Comparison of ENCODE assay signal across 8 cellular contexts in genomic region chr1:2585318-2586092, GRCh38. TPM values are rescaled to one million over a fixed set of nuclear protein-coding genes. Genes with fewer than 3 reads are reported as not detected.
DNase-seq lines count a peak whose midpoint lies in the region; ATAC-seq, FAIRE-seq and TF ChIP-seq lines count a peak whose summit lies in the region.

No MANE protein-coding gene starts in this region.

- peaks cover 11% of the 10 kb centered on the region for H3K4me1 ChIP-seq in cardiac muscle cell (ENCODE audit: low read depth)

- no peaks in the 10 kb centered on the region for H3K36me3 ChIP-seq in cardiac muscle cell

- H3K4me1 Mint-ChIP-seq in activated naive CD8-positive, alpha-beta T cell treated with anti-CD3 and anti-CD28 coated beads for 36 hours = peaks cover 49% of the 10 kb centered on the region

- peaks cover 14% of the 10 kb centered on the region for H3K36me3 Mint-ChIP-seq in activated naive CD8-positive, alpha-beta T cell treated with anti-CD3 and anti-CD28 coated beads for 36 hours

- H3K27ac Mint-ChIP-seq in activated naive CD8-positive, alpha-beta T cell treated with anti-CD3 and anti-CD28 coated beads for 36 hours = peak overlapping the region; percentile 84

- no peak for FAIRE-seq in urothelium cell line (lab: Jason Lieb, UNC)

- H3K9me3 Mint-ChIP-seq in activated naive CD8-positive, alpha-beta T cell treated with anti-CD3 and anti-CD28 coated beads for 36 hours = peaks cover 1% of the 10 kb centered on the region

- TF ChIP-seq CTCF in AG09309 (IDR thresholded peaks at IDR 0.05; ENCODE audit: control insufficient read depth, insufficient read depth, low read depth, low read length, missing control alignments) (no peak), cardiac muscle cell (IDR thresholded peaks at IDR 0.05; ENCODE audit: low read depth, low read length) (no peak)

- H3K27me3 Mint-ChIP-seq in activated naive CD8-positive, alpha-beta T cell treated with anti-CD3 and anti-CD28 coated beads for 36 hours = no peaks in the 10 kb centered on the region

- DNase-seq in AG09309 (ENCODE audit: low read depth) = no peak
- peak; percentile 73 for DNase-seq in SKM-1 (lab: John Stamatoyannopoulos, UW; ENCODE audit: unreplicated experiment)
- DNase-seq in activated naive CD8-positive, alpha-beta T cell treated with anti-CD3 and anti-CD28 coated beads for 36 hours = peak; percentile 75
- peak; percentile 54 to 63 for DNase-seq in cardiac muscle cell (ENCODE audit: low read depth in 1 of 2, low spot score in 1 of 2)
- DNase-seq in pons (ENCODE audit: low spot score) = peak; percentile 79
- peak; percentile 35 for DNase-seq in urothelium cell line (ENCODE audit: low spot score)

- peak overlapping the region; percentile 93 for H3K27ac ChIP-seq in cardiac muscle cell

- no peaks in the 10 kb centered on the region for H3K9me3 ChIP-seq in cardiac muscle cell (ENCODE audit: low read depth)

- peak overlapping the region; percentile 87 for H3K4me3 Mint-ChIP-seq in activated naive CD8-positive, alpha-beta T cell treated with anti-CD3 and anti-CD28 coated beads for 36 hours

- no peaks in the 10 kb centered on the region for H3K27me3 ChIP-seq in cardiac muscle cell

- H3K4me3 ChIP-seq in AG09309 (ENCODE audit: control insufficient read depth, low read depth, low read length) = peak overlapping the region; percentile 51
- H3K4me3 ChIP-seq in cardiac muscle cell = peak overlapping the region; percentile 58

- ATAC-seq in GM18868 (IDR thresholded peaks at IDR 0.05; ENCODE audit: unreplicated experiment) (peak; percentile 41), HG03571 (IDR thresholded peaks at IDR 0.05; ENCODE audit: unreplicated experiment) (peak; percentile 48)

RNA-seq across cellular contexts. Expression of gene PRXL2B, which starts 1.1 kb away (rescaled TPM):
- 10 to 100 TPM; 42.2 to 43.2 TPM for total RNA-seq in activated naive CD8-positive, alpha-beta T cell treated with anti-CD3 and anti-CD28 coated beads for 36 hours
- 53.0 and 55.8 TPM in 2 replicates for total RNA-seq in cardiac muscle cell
- polyA plus RNA-seq in cardiac muscle cell = 59.5 and 59.7 TPM in 2 replicates

RNA-seq across cellular contexts. Expression of gene TNFRSF14, which starts 29.3 kb away (rescaled TPM):
- 100 to 1,000 TPM in 1 of 2 experiments, 10 to 100 TPM in 1; 99.6 to 104 TPM for total RNA-seq in activated naive CD8-positive, alpha-beta T cell treated with anti-CD3 and anti-CD28 coated beads for 36 hours
- total RNA-seq in cardiac muscle cell = 0.14 and 0.24 TPM in 2 replicates
- polyA plus RNA-seq in cardiac muscle cell = 0.75 TPM in 1 of 2 replicates, not detected in the other

RNA-seq across cellular contexts. Expression of gene MMEL1, which starts 47.3 kb away (rescaled TPM):
- total RNA-seq in activated naive CD8-positive, alpha-beta T cell treated with anti-CD3 and anti-CD28 coated beads for 36 hours = 1 to 10 TPM; 1.5 to 1.6 TPM
- not detected in 2 replicates for total RNA-seq in cardiac muscle cell
- not detected in 2 replicates for polyA plus RNA-seq in cardiac muscle cell

RNA-seq across cellular contexts. Expression of gene HES5, which starts 55.4 kb away (rescaled TPM):
- total RNA-seq in activated naive CD8-positive, alpha-beta T cell treated with anti-CD3 and anti-CD28 coated beads for 36 hours = under 1 TPM in 1 of 2 experiments, not detected in 1; 0.28 TPM
- total RNA-seq in cardiac muscle cell = not detected in 2 replicates
- polyA plus RNA-seq in cardiac muscle cell = not detected in 2 replicates

RNA-seq across cellular contexts. Expression of gene PANK4, which starts 59.1 kb away (rescaled TPM):
- total RNA-seq in activated naive CD8-positive, alpha-beta T cell treated with anti-CD3 and anti-CD28 coated beads for 36 hours = 10 to 100 TPM; 29.8 to 34.3 TPM
- total RNA-seq in cardiac muscle cell = 62.7 and 63.2 TPM in 2 replicates
- polyA plus RNA-seq in cardiac muscle cell = 44.5 and 72.6 TPM in 2 replicates

Comparison
In these comparisons a context has a peak if more than half of its experiments do, and no peak if none do; other contexts are left out.
1. RNA of gene TNFRSF14, which starts 29.3 kb away (total RNA-seq): 99.6 to 104 TPM in activated naive CD8-positive, alpha-beta T cell treated with anti-CD3 and anti-CD28 coated beads for 36 hours; 0.14 to 0.24 TPM in cardiac muscle cell; every median in the first group is over 10 times any median in the second.